ENCODE assay signal across 10 cellular contexts in genomic region chr16:86507173-86508027, GRCh38. TPM values are rescaled to one million over a fixed set of nuclear protein-coding genes. Genes with fewer than 3 reads are reported as not detected.
DNase-seq lines count a peak whose midpoint lies in the region; ATAC-seq and TF ChIP-seq lines count a peak whose summit lies in the region.
"Had no signal": no experiment of that assay in that cellular context is flagged by ENCODE, and none has a peak within 500 bp of the region (broad histone marks: within the 10 kb centered on the region; RNA-seq: fewer than 3 reads in every experiment).

No MANE protein-coding gene starts in this region.

- H3K27ac ChIP-seq in duodenal mucosa (ENCODE audit: low read depth, low read length): peak overlapping the region; percentile 74

- H3K36me3 Mint-ChIP-seq in HFFc6 (ENCODE audit: low read depth): peaks cover 5% of the 10 kb centered on the region
- H3K36me3 Mint-ChIP-seq in naive thymus-derived CD8-positive, alpha-beta T cell: peaks cover 0 to 4% (median 0%) of the 10 kb centered on the region in 3 donors

- H3K4me1 ChIP-seq in duodenal mucosa (ENCODE audit: control insufficient read depth in 1 of 2, insufficient read depth in 2 of 2, low read length in 2 of 2): peaks cover 0 to 16% of the 10 kb centered on the region in 2 donors

- peaks cover 23% of the 10 kb centered on the region for H3K4me1 Mint-ChIP-seq in HFFc6 (ENCODE audit: low read depth)
- peaks cover 12 to 45% (median 29%) of the 10 kb centered on the region in 4 donors for H3K4me1 Mint-ChIP-seq in naive thymus-derived CD8-positive, alpha-beta T cell

- peaks cover 69 to 71% of the 10 kb centered on the region in 2 donors for H3K27me3 ChIP-seq in duodenal mucosa (ENCODE audit: control insufficient read depth in 1 of 2, insufficient read depth in 2 of 2, low read length in 2 of 2)

- peak overlapping the region; percentile 64 for H3K4me3 ChIP-seq in AG04449 (ENCODE audit: low read depth, low read length)
- H3K4me3 ChIP-seq in duodenal mucosa (ENCODE audit: low read depth in 1 of 2, low read length in 2 of 2): peak overlapping the region; percentile 69 to 73

- ATAC-seq in naive thymus-derived CD8-positive, alpha-beta T cell: no peak
- no peak for ATAC-seq in GM19455 (IDR thresholded peaks at IDR 0.05; ENCODE audit: unreplicated experiment)
- ATAC-seq in HG02759 (IDR thresholded peaks at IDR 0.05; ENCODE audit: unreplicated experiment): no peak

- POLR2A ChIA-PET in AG04449 (lab: Yijun Ruan, JAX): no interaction called here
- POLR2A ChIA-PET in naive thymus-derived CD8-positive, alpha-beta T cell (lab: Charles Lee): no interaction called here

- no peak for TF ChIP-seq CTCF in AG04449 (IDR thresholded peaks at IDR 0.05; ENCODE audit: insufficient read depth, low read length, missing control alignments)
- no peak for TF ChIP-seq CTCF in HFFc6 (IDR thresholded peaks at IDR 0.05)

- H3K9me3 Mint-ChIP-seq in HFFc6: no peaks in the 10 kb centered on the region
- H3K9me3 Mint-ChIP-seq in naive thymus-derived CD8-positive, alpha-beta T cell: no peaks in the 10 kb centered on the region

- H3K27ac Mint-ChIP-seq in HFFc6: peak overlapping the region; percentile 51
- H3K27ac Mint-ChIP-seq in naive thymus-derived CD8-positive, alpha-beta T cell: peak overlapping the region in 1 of 10 donors; percentile 72

- peaks cover 47% of the 10 kb centered on the region for H3K27me3 Mint-ChIP-seq in HFFc6 (ENCODE audit: insufficient read depth)
- H3K27me3 Mint-ChIP-seq in naive thymus-derived CD8-positive, alpha-beta T cell: peaks cover 38 to 77% (median 59%) of the 10 kb centered on the region in 5 donors

- peak overlapping the region; percentile 73 for H3K4me3 Mint-ChIP-seq in HFFc6
- peak overlapping the region; percentile 25 to 79 (median 64) for H3K4me3 Mint-ChIP-seq in naive thymus-derived CD8-positive, alpha-beta T cell

- no peaks in the 10 kb centered on the region for H3K9me3 ChIP-seq in duodenal mucosa (ENCODE audit: control insufficient read depth in 1 of 2, low read length in 2 of 2)

- CTCF ChIA-PET in AG04449 (lab: Yijun Ruan, JAX): interaction anchor here (0.9 to 2.4 kb wide), 7 partner anchors 10 to 686 kb away, joined by 3 to 9 read pairs (median 4); no protein-coding TSS in a partner anchor

- no peaks in the 10 kb centered on the region for H3K36me3 ChIP-seq in duodenal mucosa (ENCODE audit: control insufficient read depth in 1 of 2, insufficient read depth in 2 of 2, low read length in 2 of 2)

- no peak for DNase-seq in AG04449 (ENCODE audit: low read depth, low spot score)
- DNase-seq in HFFc6: no peak
- DNase-seq in naive thymus-derived CD8-positive, alpha-beta T cell: no peak
- no peak for DNase-seq in COLO829 (ENCODE audit: low spot score)
- no peak for DNase-seq in putamen (ENCODE audit: low spot score)
- DNase-seq: activated gamma-delta T cell treated with Interleukin-2 at 50 U/mL for 16 hours, NCI-H69 had no signal

- H3K9ac ChIP-seq in duodenal mucosa (ENCODE audit: low read depth in 1 of 2, low read length in 2 of 2): peak overlapping the region; percentile 54 to 56

RNA-seq across cellular contexts. Expression of gene FOXF1, which starts 2.9 kb away (rescaled TPM):
- total RNA-seq in HFFc6 (2021; fragmentation: NEBNext Ultra II Directional; extraction: Animal tissue kit (Norgen Biotek cat#: 25700)): 10 to 100 TPM; 12.5 to 20.5 (median 17.9) TPM
- total RNA-seq in naive thymus-derived CD8-positive, alpha-beta T cell: not detected
- polyA plus RNA-seq in naive thymus-derived CD8-positive, alpha-beta T cell: not detected

RNA-seq across cellular contexts. Expression of gene MTHFSD, which starts 47.6 kb away (rescaled TPM):
- 10 to 100 TPM; 16.8 to 18.6 (median 17.0) TPM for total RNA-seq in HFFc6 (2021; fragmentation: NEBNext Ultra II Directional; extraction: Animal tissue kit (Norgen Biotek cat#: 25700))
- total RNA-seq in naive thymus-derived CD8-positive, alpha-beta T cell: 10 to 100 TPM; 37.9 to 41.6 TPM
- polyA plus RNA-seq in naive thymus-derived CD8-positive, alpha-beta T cell: 10 to 100 TPM in 2 of 3 donors, 1 to 10 TPM in 1; 9.8 to 19.0 (median 16.1) TPM

RNA-seq across cellular contexts. Expression of gene FOXC2, which starts 59.2 kb away (rescaled TPM):
- 1 to 10 TPM; 6.3 to 8.4 (median 7.9) TPM for total RNA-seq in HFFc6 (2021; fragmentation: NEBNext Ultra II Directional; extraction: Animal tissue kit (Norgen Biotek cat#: 25700))
- not detected for total RNA-seq in naive thymus-derived CD8-positive, alpha-beta T cell
- polyA plus RNA-seq in naive thymus-derived CD8-positive, alpha-beta T cell: not detected

Comparison
In these comparisons a context has a peak if more than half of its experiments do, and no peak if none do; other contexts are left out.
1. RNA of gene FOXF1, which starts 2.9 kb away (total RNA-seq): 12.5 to 20.5 TPM in HFFc6; not detected in naive thymus-derived CD8-positive, alpha-beta T cell; every median in the first group is over 10 times any median in the second.
2. RNA of gene FOXC2, which starts 59.2 kb away (total RNA-seq): 6.3 to 8.4 TPM in HFFc6; not detected in naive thymus-derived CD8-positive, alpha-beta T cell; every median in the first group is over 4 times any median in the second.